ENCODE assay signal across 15 cellular contexts in genomic region chr18:11154983-11155759, GRCh38. TPM values are rescaled to one million over a fixed set of nuclear protein-coding genes. Genes with fewer than 3 reads are reported as not detected.
"Had no signal": no experiment of that assay in that cellular context is flagged by ENCODE, and none has a peak within 500 bp of the region (broad histone marks: within the 10 kb centered on the region; RNA-seq: fewer than 3 reads in every experiment).

No MANE protein-coding gene starts in this region.

- H3K36me3 ChIP-seq: colonic mucosa, heart left ventricle, neutrophil, transverse colon had no signal

- DNase-seq: activated B cell treated with CpG ODN at 0.5 μM for 24 hours; activated CD4-positive, alpha-beta T cell treated with anti-CD3 and anti-CD28 coated beads, Interleukin-2, amount 10 ng/mL, durations not matched to agents 24 days and 14 days; activated CD8-positive, alpha-beta memory T cell treated with anti-CD3 and anti-CD28 coated beads, Interleukin-2, amount 50 U/mL, for 48 hours; activated CD8-positive, alpha-beta T cell treated with anti-CD3 and anti-CD28 coated beads, Interleukin-2, amount 10 ng/mL, durations not matched to agents 7 days and 5 days; activated gamma-delta T cell treated with Interleukin-2 at 50 U/mL for 16 hours; central memory CD4-positive, alpha-beta T cell; colonic mucosa; heart left ventricle; immature natural killer cell; naive thymus-derived CD4-positive, alpha-beta T cell; stimulated activated CD4-positive, alpha-beta T cell treated with anti-CD3 and anti-CD28 coated beads, Interleukin-2, amount 100 ng/mL, for 48 hours; transverse colon had no signal

- ATAC-seq: activated CD8-positive, alpha-beta T cell treated with anti-CD3 and anti-CD28 coated beads, Interleukin-2, amount 10 ng/mL, durations not matched to agents 7 days and 5 days; heart left ventricle; naive thymus-derived CD4-positive, alpha-beta T cell; stimulated activated memory B cell treated with anti-CD40 and anti-IgM and Interleukin-4, amounts not matched to agents 10 μg/mL and 1 μg/mL and 100 μg/mL, for 72 hours had no signal

- H3K4me1 ChIP-seq: colonic mucosa, heart left ventricle, transverse colon had no signal

- H3K9me3 ChIP-seq: colonic mucosa, heart left ventricle, neutrophil, transverse colon had no signal

- H3K27ac ChIP-seq: colonic mucosa, heart left ventricle, neutrophil, transverse colon had no signal

- H3K4me3 ChIP-seq: colonic mucosa, heart left ventricle, transverse colon had no signal

RNA-seq across cellular contexts. Expression of gene PIEZO2, which starts 5.8 kb away (rescaled TPM):
- total RNA-seq: activated B cell treated with CpG ODN at 0.5 μM for 24 hours; activated CD4-positive, alpha-beta T cell treated with anti-CD3 and anti-CD28 coated beads, Interleukin-2, amount 10 ng/mL, durations not matched to agents 24 days and 14 days; activated CD8-positive, alpha-beta T cell treated with anti-CD3 and anti-CD28 coated beads, Interleukin-2, amount 10 ng/mL, durations not matched to agents 7 days and 5 days; naive thymus-derived CD4-positive, alpha-beta T cell; T-helper 2 cell treated with Interferon-gamma antibody and Interleukin-4, amounts not matched to agents 100 ng/mL and 5 ng/mL, for 36 hours had no signal
- polyA plus RNA-seq: immature natural killer cell; naive thymus-derived CD4-positive, alpha-beta T cell had no signal
